10 cellular contexts compared by ENCODE assay signal in genomic region chr3:128491900-128492352, GRCh38. TPM values are rescaled to one million over a fixed set of nuclear protein-coding genes. Genes with fewer than 3 reads are reported as not detected.
DNase-seq lines count a peak whose midpoint lies in the region; ATAC-seq and TF ChIP-seq lines count a peak whose summit lies in the region.
"Had no signal": no experiment of that assay in that cellular context is flagged by ENCODE, and none has a peak within 500 bp of the region (broad histone marks: within the 10 kb centered on the region; RNA-seq: fewer than 3 reads in every experiment).

No MANE protein-coding gene starts in this region.

- H3K4me2 ChIP-seq in fibroblast of lung (ENCODE audit: extremely low read depth, insufficient read depth, low read length): no peak overlapping the region

- intact Hi-C loops in sciatic nerve (cut with DNase I) (no loop called here), transverse colon (cut with DNase I; ENCODE audit: low total_unique reads) (loop anchor here (5.0 kb wide), 1 partner anchor 320 kb away; no protein-coding TSS in a partner anchor)

- DNase-seq in NCI-H748 (lab: John Stamatoyannopoulos, UW; ENCODE audit: unreplicated experiment) (peak; percentile 39), NCI-H748 treated with DMSO at 0.1 percent for 48 hours (lab: John Stamatoyannopoulos, UW) (no peak), NCI-H69 (lab: John Stamatoyannopoulos, UW) (peak; percentile 57), fibroblast of lung (ENCODE audit: low read depth in 2 of 2) (peak; percentile 16 to 40), sciatic nerve (ENCODE audit: low spot score) (peak; percentile 57), transverse colon (no peak)
- no peak for DNase-seq in activated effector memory CD4-positive, alpha-beta T cell treated with Interleukin-2 at 50 U/mL for 16 hours
- DNase-seq: AML-193 had no signal

- H3K27me3 ChIP-seq in fibroblast of lung (ENCODE audit: control insufficient read depth, insufficient read depth, low read length) (peaks cover 66% of the 10 kb centered on the region), transverse colon (peaks cover 100% of the 10 kb centered on the region)

- H3K9ac ChIP-seq in fibroblast of lung (ENCODE audit: insufficient read depth, low read length): no peak overlapping the region

- no peak for ATAC-seq in sciatic nerve
- ATAC-seq in HG03175 (IDR thresholded peaks at IDR 0.05; ENCODE audit: unreplicated experiment): no peak

- H4K20me1 ChIP-seq in fibroblast of lung (ENCODE audit: control insufficient read depth, extremely low read depth, insufficient read depth, low read length): no peaks in the 10 kb centered on the region

- 9% methylated on average over 35 of the region's 35 CpGs; no CpG with 5 or more reads in 1 of the 2 donors for WGBS in transverse colon (ENCODE audit: low coverage in 1 of 2), 2 donors

- H3K27ac ChIP-seq in fibroblast of lung (ENCODE audit: insufficient read depth, low read length) (no peak overlapping the region), transverse colon (no peak overlapping the region)

- H3K36me3 ChIP-seq in fibroblast of lung (ENCODE audit: control insufficient read depth, insufficient read depth, low read length) (no peaks in the 10 kb centered on the region), transverse colon (no peaks in the 10 kb centered on the region)
- H3K36me3 ChIP-seq: adrenal gland had no signal

- no peak overlapping the region for H2AFZ ChIP-seq in fibroblast of lung (ENCODE audit: low read length)

- in situ Hi-C loops in transverse colon (cut with MboI; ENCODE audit: low pct_ligation_motif_present in 1 of 4, low pct_unique_long_range_greater_than_20kb in 1 of 4, low sequenced_read_pairs in 3 of 4): loop anchor here in 2 of 4 donors (25.0 kb wide), 2 partner anchors 330 to 405 kb away; partner anchors contain the start of gene EEFSEC (in 1 of the 2)

- TF ChIP-seq POLR2A in transverse colon (IDR thresholded peaks at IDR 0.05): no peak

- H3K79me2 ChIP-seq in fibroblast of lung (ENCODE audit: control insufficient read depth, insufficient read depth, low read length): peaks cover 5% of the 10 kb centered on the region

- H3K4me1 ChIP-seq in fibroblast of lung (ENCODE audit: control insufficient read depth, extremely low read depth, insufficient read depth, low read length): peaks cover 2% of the 10 kb centered on the region
- H3K4me1 ChIP-seq in transverse colon: peaks cover 31 to 52% (median 49%) of the 10 kb centered on the region in 4 donors

- TF ChIP-seq EP300 in transverse colon (IDR thresholded peaks at IDR 0.05; ENCODE audit: low read depth): no peak

- TF ChIP-seq CTCF in fibroblast of lung (conservative IDR thresholded peaks at IDR 0.05 in 1 of 2, IDR thresholded peaks at IDR 0.05 in 1 of 2; ENCODE audit: low read depth in 1 of 2, low read length in 2 of 2): no peak
- no peak for TF ChIP-seq CTCF in transverse colon (IDR thresholded peaks at IDR 0.05)

- H3K9me3 ChIP-seq in fibroblast of lung (ENCODE audit: control insufficient read depth, insufficient read depth, low read depth, low read length) (no peaks in the 10 kb centered on the region), transverse colon (no peaks in the 10 kb centered on the region)
- H3K9me3 ChIP-seq: adrenal gland had no signal

- H3K4me3 ChIP-seq in fibroblast of lung (replicated peaks in 1 of 4; ENCODE audit: control extremely low read depth in 1 of 4, insufficient read depth in 1 of 4, low read depth in 3 of 4, low read length in 4 of 4) (no peak overlapping the region), transverse colon (peak overlapping the region in 2 of 4 donors; percentile 3 to 28)

RNA-seq across cellular contexts. Expression of gene GATA2, which starts 1.1 kb away (rescaled TPM):
- total RNA-seq in fibroblast of lung (0.51 and 0.83 TPM in 2 replicates), sciatic nerve (23.5 TPM), transverse colon (1 to 10 TPM; 1.8 to 8.2 (median 2.9) TPM)
- 3.2 and 4.0 TPM in 2 replicates for polyA plus RNA-seq in fibroblast of lung
- polyA plus RNA-seq in fibroblast of lung (2012): 6.2 and 9.3 TPM in 2 replicates
- 4.3 and 4.9 TPM in 2 replicates for polyA minus RNA-seq in fibroblast of lung (ENCODE audit: low replicate concordance)

RNA-seq across cellular contexts. Expression of gene DNAJB8, which starts 25.2 kb away (rescaled TPM):
- not detected in 2 replicates for total RNA-seq in fibroblast of lung
- polyA plus RNA-seq in fibroblast of lung: not detected in 2 replicates
- not detected in 2 replicates for polyA plus RNA-seq in fibroblast of lung (2012)
- polyA minus RNA-seq in fibroblast of lung (ENCODE audit: low replicate concordance): not detected in 2 replicates
- total RNA-seq in sciatic nerve: not detected
- not detected for total RNA-seq in transverse colon
- total RNA-seq: adrenal gland had no signal
- polyA plus RNA-seq: adrenal gland had no signal

Comparison
In these comparisons a context has a peak if more than half of its experiments do, and no peak if none do; other contexts are left out.
1. DNase-seq: peak in NCI-H748 (single experiment), NCI-H69 (single experiment), fibroblast of lung (2 of 2) and sciatic nerve (single experiment); none in NCI-H748 treated with DMSO at 0.1 percent for 48 hours (single experiment), activated effector memory CD4-positive, alpha-beta T cell treated with Interleukin-2 at 50 U/mL for 16 hours (single experiment) and transverse colon (single experiment).